In the genomic region with DNA sequence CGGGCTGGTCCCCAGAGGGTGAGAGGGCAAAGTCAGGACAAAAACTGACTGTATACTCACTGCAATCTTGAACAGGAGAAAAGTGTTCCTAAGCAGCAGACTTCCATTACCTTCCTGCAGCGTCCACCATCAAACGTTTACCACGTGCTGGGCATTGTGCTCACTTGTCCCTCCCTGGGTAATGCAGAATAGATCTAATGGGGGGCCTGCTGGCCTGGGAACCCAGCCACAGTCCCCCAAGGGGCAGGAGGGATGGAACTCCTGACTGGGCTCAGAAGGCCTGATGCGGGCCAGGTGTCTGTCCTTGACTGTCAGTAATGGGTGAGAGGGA, we compare ENCODE assay signal across 8 cellular contexts. TPM values are rescaled to one million over a fixed set of nuclear protein-coding genes. Genes with fewer than 3 reads are reported as not detected.
A peak's percentile ranks its signal among the peaks of the same experiment; 100 is the strongest.
DNase-seq lines count a peak whose midpoint lies in the region; ATAC-seq and TF ChIP-seq lines count a peak whose summit lies in the region.

No MANE protein-coding gene starts in this region.

- DNase-seq in AG04450 (ENCODE audit: low read depth, low spot score) (no peak), putamen (ENCODE audit: low spot score) (no peak)
- no peak for DNase-seq in activated CD8-positive, alpha-beta memory T cell treated with anti-CD3 and anti-CD28 coated beads for 24 hours

- peak overlapping the region; percentile 72 for H3K4me3 ChIP-seq in AG04450 (ENCODE audit: low read depth, low read length)
- peak overlapping the region in 1 of 2 donors; percentile 84 for H3K4me3 ChIP-seq in muscle layer of colon (ENCODE audit: low read depth in 1 of 2, low read length in 2 of 2)

- POLR2A ChIA-PET in AG04450 (lab: Yijun Ruan, JAX): interaction anchor here (0.5 to 1.5 kb wide), 3 partner anchors 16 to 86 kb away, joined by 3 to 6 read pairs (median 3); a partner anchor contains a TSS

- H3K27ac ChIP-seq in AG04450 (ENCODE audit: low read depth, low read length): peak overlapping the region; percentile 91
- peak overlapping the region; percentile 61 for H3K27ac ChIP-seq in muscle layer of colon (ENCODE audit: low read depth, low read length)

- H3K9ac ChIP-seq in muscle layer of colon (ENCODE audit: low read length): no peak overlapping the region

- H3K9me3 ChIP-seq in AG04450 (ENCODE audit: control insufficient read depth, insufficient read depth, low read length): no peaks in the 10 kb centered on the region
- H3K9me3 ChIP-seq in muscle layer of colon (ENCODE audit: low read length): no peaks in the 10 kb centered on the region

- peaks cover 9% of the 10 kb centered on the region for H3K27me3 Mint-ChIP-seq in brain

- peak overlapping the region; percentile 88 to 98 (median 93) for H3K4me3 Mint-ChIP-seq in brain

- TF ChIP-seq CTCF in AG04450 (IDR thresholded peaks at IDR 0.05; ENCODE audit: low read depth, low read length) (no peak), brain (conservative IDR thresholded peaks at IDR 0.05) (peak; percentile 33 to 51)

- H3K4me1 ChIP-seq in muscle layer of colon (ENCODE audit: insufficient read depth, low read length): peaks cover 12% of the 10 kb centered on the region

- peaks cover 0 to 13% (median 0%) of the 10 kb centered on the region in 5 experiments for H3K9me3 Mint-ChIP-seq in brain

- no peaks in the 10 kb centered on the region for H3K36me3 ChIP-seq in muscle layer of colon (ENCODE audit: insufficient read depth, low read length)

- peaks cover 2% of the 10 kb centered on the region for H3K27me3 ChIP-seq in AG04450 (ENCODE audit: control insufficient read depth, insufficient read depth, low read length)
- peaks cover 0 to 24% of the 10 kb centered on the region in 2 donors for H3K27me3 ChIP-seq in muscle layer of colon (ENCODE audit: control insufficient read depth in 1 of 2, insufficient read depth in 2 of 2, low read length in 2 of 2)

- peaks cover 16% of the 10 kb centered on the region for H3K4me1 Mint-ChIP-seq in brain

- CTCF ChIA-PET in AG04450 (lab: Charles Lee): interaction anchor here (0.6 to 2.3 kb wide), 5 partner anchors 9 to 94 kb away, joined by 3 to 9 read pairs (median 6); no protein-coding TSS in a partner anchor

- peak overlapping the region; percentile 98 to 100 (median 100) for H3K27ac Mint-ChIP-seq in brain

- no peaks in the 10 kb centered on the region for H3K36me3 Mint-ChIP-seq in brain

- ATAC-seq in HG02759 (IDR thresholded peaks at IDR 0.05; ENCODE audit: unreplicated experiment): peak; percentile 2
- no peak for ATAC-seq in HG02870 (IDR thresholded peaks at IDR 0.05; ENCODE audit: unreplicated experiment)
- ATAC-seq in HG02678 (IDR thresholded peaks at IDR 0.05; ENCODE audit: unreplicated experiment): no peak

RNA-seq across cellular contexts. Expression of a gene that starts 37.6 kb away (rescaled TPM):
- polyA plus RNA-seq in AG04450 (2011; rRNA removed): 18.2 and 24.0 TPM in 2 replicates
- polyA minus RNA-seq in AG04450 (2011; rRNA and poly(A)+ RNA removed): 12.0 and 14.4 TPM in 2 replicates
- polyA plus RNA-seq in brain (ENCODE audit: insufficient read depth, low read depth, low replicate concordance): 8.4 TPM

RNA-seq across cellular contexts. Expression of a gene that starts 52.6 kb away (rescaled TPM):
- polyA plus RNA-seq in AG04450 (2011; rRNA removed) (3.8 and 5.2 TPM in 2 replicates), brain (ENCODE audit: insufficient read depth, low read depth, low replicate concordance) (26.3 TPM)
- 3.3 and 3.5 TPM in 2 replicates for polyA minus RNA-seq in AG04450 (2011; rRNA and poly(A)+ RNA removed)
